19 cellular contexts compared by ENCODE assay signal in genomic region chr18:36706313-36706881, GRCh38.
A peak's percentile ranks its signal among the peaks of the same experiment; 100 is the strongest.
DNase-seq lines count a peak whose midpoint lies in the region; TF ChIP-seq lines count a peak whose summit lies in the region.
"Had no signal": no experiment of that assay in that cellular context is flagged by ENCODE, and none has a peak within 500 bp of the region (broad histone marks: within the 10 kb centered on the region; RNA-seq: fewer than 3 reads in every experiment).

No MANE protein-coding gene starts in this region.

- no peak for TF ChIP-seq CTCF in epithelial cell of esophagus (IDR thresholded peaks at IDR 0.05; ENCODE audit: insufficient read depth, low read depth, low read length, missing control alignments)

- no peak overlapping the region for H3K4me3 ChIP-seq in epithelial cell of esophagus (ENCODE audit: low read length)
- H3K4me3 ChIP-seq: breast epithelium, hepatocyte, lung had no signal

- peak; percentile 19 for DNase-seq in DMS 273 treated with DMSO at 0.1 percent for 48 hours (lab: John Stamatoyannopoulos, UW)
- DNase-seq in M059J (ENCODE audit: low read depth) = peak; percentile 40
- DNase-seq in epithelial cell of esophagus (ENCODE audit: low read depth) = peak; percentile 27
- peak; percentile 55 for DNase-seq in renal cortical epithelial cell (ENCODE audit: low read depth)
- no peak for DNase-seq in NCI-H2196 (lab: John Stamatoyannopoulos, UW; ENCODE audit: unreplicated experiment)
- DNase-seq in anterior cingulate cortex (lab: John Stamatoyannopoulos, UW) = no peak
- no peak for DNase-seq in germinal center (ENCODE audit: low spot score)
- DNase-seq: activated CD4-positive, alpha-beta T cell treated with anti-CD3 and anti-CD28 coated beads for 48 hours; activated CD8-positive, alpha-beta memory T cell treated with anti-CD3 and anti-CD28 coated beads, Interleukin-2, amount 10 ng/mL, durations not matched to agents 7 days and 5 days; Caco-2; cortex of kidney; NCI-H1105 treated with DMSO at 0.1 percent for 48 hours; NCI-H524; Right ventricle myocardium superior; stimulated activated CD4-positive, alpha-beta T cell treated with anti-CD3 and anti-CD28 coated beads, Interleukin-12 subunit alpha, Interleukin-12 subunit beta, amount 100 ng/mL, for 4 hours; T-helper 1 cell had no signal

Comparison
In these comparisons a context has a peak if more than half of its experiments do, and no peak if none do; other contexts are left out.
1. DNase-seq: peak in DMS 273 treated with DMSO at 0.1 percent for 48 hours (single experiment), M059J (single experiment), epithelial cell of esophagus (single experiment) and renal cortical epithelial cell (single experiment); none in NCI-H2196 (single experiment), anterior cingulate cortex (0 of 58) and germinal center (single experiment).